Comparison of ENCODE assay signal across 2 cellular contexts in genomic region chr15:20353966-20354883, GRCh38.
TF ChIP-seq lines count a peak whose summit lies in the region.

No MANE protein-coding gene starts in this region.

TF ChIP-seq in IMR-90, 13 proteins besides CTCF, POLR2A, EP300 and RAD21:
- TF ChIP-seq MAZ (IDR thresholded peaks at IDR 0.05; ENCODE audit: borderline replicate concordance, low read depth, low read length) (no peak), CHD1 (IDR thresholded peaks at IDR 0.05; ENCODE audit: low read depth, low read length) (no peak), USF2 (IDR thresholded peaks at IDR 0.05; ENCODE audit: low read depth, low read length) (no peak), FOS (IDR thresholded peaks at IDR 0.05; ENCODE audit: low read depth, low read length) (no peak), NFE2L2 (IDR thresholded peaks at IDR 0.05; ENCODE audit: low read depth, low read length) (no peak), SMC3 (IDR thresholded peaks at IDR 0.05; ENCODE audit: low read depth, low read length) (no peak), ELK1 (IDR thresholded peaks at IDR 0.05; ENCODE audit: borderline replicate concordance, low read depth, low read length) (no peak), CEBPB (IDR thresholded peaks at IDR 0.05; ENCODE audit: low read depth, low read length) (no peak), MAFK (IDR thresholded peaks at IDR 0.05; ENCODE audit: low read depth, low read length) (no peak), BHLHE40 (IDR thresholded peaks at IDR 0.05; ENCODE audit: low read depth, low read length) (no peak), RCOR1 (IDR thresholded peaks at IDR 0.05; ENCODE audit: insufficient replicate concordance, low read length) (no peak), RFX5 (IDR thresholded peaks at IDR 0.05; ENCODE audit: low read depth, low read length) (no peak), MXI1 (IDR thresholded peaks at IDR 0.05; ENCODE audit: borderline replicate concordance, low read depth, low read length) (no peak)

TF ChIP-seq in GM23338, 12 proteins besides CTCF, POLR2A, EP300 and RAD21:
- no peak for TF ChIP-seq POLR2AphosphoS5 (IDR thresholded peaks at IDR 0.05; ENCODE audit: low read depth)
- no peak for TF ChIP-seq CREB1 (CRISPR knock-in tag; IDR thresholded peaks at IDR 0.05; ENCODE audit: low read depth)
- TF ChIP-seq EZH2phosphoT487 (IDR thresholded peaks at IDR 0.05; ENCODE audit: unreplicated experiment): no peak
- no peak for TF ChIP-seq EZH2 (IDR thresholded peaks at IDR 0.05; ENCODE audit: low read depth, unreplicated experiment)
- TF ChIP-seq ZNF462 (CRISPR knock-in tag; IDR thresholded peaks at IDR 0.05): no peak
- no peak for TF ChIP-seq STAT1 (IDR thresholded peaks at IDR 0.05; ENCODE audit: unreplicated experiment)
- TF ChIP-seq REST (IDR thresholded peaks at IDR 0.05; ENCODE audit: unreplicated experiment): no peak
